ENCODE assay signal across 8 cellular contexts in genomic region chr17:75313941-75314550, GRCh38. TPM values are rescaled to one million over a fixed set of nuclear protein-coding genes. Genes with fewer than 3 reads are reported as not detected.
DNase-seq lines count a peak whose midpoint lies in the region; ATAC-seq and TF ChIP-seq lines count a peak whose summit lies in the region.

No MANE protein-coding gene starts in this region.

- DNase-seq in activated naive CD4-positive, alpha-beta T cell treated with Interleukin-2 at 50 U/mL for 16 hours, result no peak
- DNase-seq in SJCRH30 (peak; percentile 29), left ventricle myocardium superior (peak; percentile 34), upper lobe of left lung (peak in 1 of 2 donors; percentile 51), cerebellum (ENCODE audit: low spot score) (no peak), WERI-Rb-1 (no peak)

- WGBS in upper lobe of left lung, 2 donors, result 66 to 74% methylated on average over 11 to 14 of the region's 14 CpGs

- H3K4me1 ChIP-seq in SJCRH30 (no peaks in the 10 kb centered on the region), upper lobe of left lung (peaks cover 0 to 18% (median 10%) of the 10 kb centered on the region in 4 donors)

- H3K27me3 ChIP-seq in SJCRH30, result no peaks in the 10 kb centered on the region
- H3K27me3 ChIP-seq in upper lobe of left lung, result no peaks in the 10 kb centered on the region
- H3K27me3 ChIP-seq in WERI-Rb-1 (ENCODE audit: insufficient read depth, low read depth, severe bottlenecking), result no peaks in the 10 kb centered on the region

- peaks cover 18% of the 10 kb centered on the region for H3K4me1 Mint-ChIP-seq in activated naive CD4-positive, alpha-beta T cell treated with anti-CD3 and anti-CD28 coated beads, Interleukin-2, amount 50 U/mL, for 24 hours

- H3K27ac Mint-ChIP-seq in activated naive CD4-positive, alpha-beta T cell treated with anti-CD3 and anti-CD28 coated beads, Interleukin-2, amount 50 U/mL, for 24 hours, result peak overlapping the region; percentile 87

- no peak overlapping the region for H3K4me3 Mint-ChIP-seq in activated naive CD4-positive, alpha-beta T cell treated with anti-CD3 and anti-CD28 coated beads, Interleukin-2, amount 50 U/mL, for 24 hours

- H3K27ac ChIP-seq in SJCRH30, result no peak overlapping the region
- H3K27ac ChIP-seq in upper lobe of left lung, result peak overlapping the region; percentile 64 to 79 (median 76)
- H3K27ac ChIP-seq in WERI-Rb-1, result no peak overlapping the region

- ATAC-seq in left ventricle myocardium superior (peak; percentile 62), upper lobe of left lung (ENCODE audit: low FRiP score in 2 of 2) (peak; percentile 49 to 74), HG02571 (IDR thresholded peaks at IDR 0.05; ENCODE audit: unreplicated experiment) (no peak)

- TF ChIP-seq CTCF in upper lobe of left lung (IDR thresholded peaks at IDR 0.05) (no peak), WERI-Rb-1 (IDR thresholded peaks at IDR 0.05; ENCODE audit: low read depth, low read length) (no peak)

- H3K9me3 ChIP-seq in SJCRH30 (replicated peaks) (no peaks in the 10 kb centered on the region), upper lobe of left lung (no peaks in the 10 kb centered on the region), WERI-Rb-1 (ENCODE audit: severe bottlenecking) (no peaks in the 10 kb centered on the region)

- H3K9me3 Mint-ChIP-seq in activated naive CD4-positive, alpha-beta T cell treated with anti-CD3 and anti-CD28 coated beads, Interleukin-2, amount 50 U/mL, for 24 hours, result no peaks in the 10 kb centered on the region

- H3K36me3 ChIP-seq in SJCRH30, result 0 out of 2 replicates have a peak, but pooled peaks cover 2% of the 10 kb centered on the region
- peaks cover 0 to 16% (median 7%) of the 10 kb centered on the region in 4 donors for H3K36me3 ChIP-seq in upper lobe of left lung
- peaks cover 20% of the 10 kb centered on the region for H3K36me3 ChIP-seq in WERI-Rb-1

- H3K4me3 ChIP-seq in SJCRH30 (no peak overlapping the region), upper lobe of left lung (no peak overlapping the region), WERI-Rb-1 (ENCODE audit: low read depth, low read length) (no peak overlapping the region)

- intact Hi-C loops in left ventricle myocardium superior (cut with micrococcal nuclease), result loop anchor here (5.0 kb wide), 1 partner anchor 853 kb away; no protein-coding TSS in a partner anchor

- H3K27me3 Mint-ChIP-seq in activated naive CD4-positive, alpha-beta T cell treated with anti-CD3 and anti-CD28 coated beads, Interleukin-2, amount 50 U/mL, for 24 hours, result no peaks in the 10 kb centered on the region

- TF ChIP-seq POLR2A in upper lobe of left lung (IDR thresholded peaks at IDR 0.05), result peak in 1 of 4 donors; percentile 64

- TF ChIP-seq EP300 in upper lobe of left lung (IDR thresholded peaks at IDR 0.05), result no peak

- H3K36me3 Mint-ChIP-seq in activated naive CD4-positive, alpha-beta T cell treated with anti-CD3 and anti-CD28 coated beads, Interleukin-2, amount 50 U/mL, for 24 hours, result no peaks in the 10 kb centered on the region

RNA-seq across cellular contexts. Expression of gene SLC25A19, which starts 24.8 kb away (rescaled TPM):
- total RNA-seq in SJCRH30 (2014; rRNA removed; shearing (Covaris generic)), result 16.2 and 18.7 TPM in 2 replicates
- total RNA-seq in left ventricle myocardium superior (23.0 TPM), upper lobe of left lung (10 to 100 TPM; 21.9 to 37.0 (median 23.9) TPM), cerebellum (5.6 TPM)

RNA-seq across cellular contexts. Expression of gene MIF4GD, which starts 43.0 kb away (rescaled TPM):
- 4.4 and 5.2 TPM in 2 replicates for total RNA-seq in SJCRH30 (2014; rRNA removed; shearing (Covaris generic))
- total RNA-seq in left ventricle myocardium superior, result 15.4 TPM
- total RNA-seq in upper lobe of left lung, result 10 to 100 TPM; 19.9 to 42.8 (median 36.2) TPM
- total RNA-seq in cerebellum, result 7.0 TPM

RNA-seq across cellular contexts. Expression of gene MRPS7, which starts 52.4 kb away (rescaled TPM):
- 123 and 142 TPM in 2 replicates for total RNA-seq in SJCRH30 (2014; rRNA removed; shearing (Covaris generic))
- total RNA-seq in left ventricle myocardium superior (132 TPM), upper lobe of left lung (10 to 100 TPM; 23.7 to 56.7 (median 36.9) TPM), cerebellum (21.8 TPM)

RNA-seq across cellular contexts. Expression of gene GGA3, which starts 52.6 kb away (rescaled TPM):
- total RNA-seq in SJCRH30 (2014; rRNA removed; shearing (Covaris generic)), result 21.8 and 26.6 TPM in 2 replicates
- total RNA-seq in left ventricle myocardium superior, result 26.2 TPM
- 100 to 1,000 TPM in 2 of 6 donors, 10 to 100 TPM in 4; 32.3 to 139 (median 55.4) TPM for total RNA-seq in upper lobe of left lung
- total RNA-seq in cerebellum, result 15.4 TPM

Comparison
In these comparisons a context has a peak if more than half of its experiments do, and no peak if none do; other contexts are left out.
1. DNase-seq: peak in SJCRH30 (2 of 2) and left ventricle myocardium superior (single experiment); none in activated naive CD4-positive, alpha-beta T cell treated with Interleukin-2 at 50 U/mL for 16 hours (single experiment), cerebellum (single experiment) and WERI-Rb-1 (single experiment).
2. H3K27ac ChIP-seq: peak in upper lobe of left lung (4 of 4); none in SJCRH30 (single experiment) and WERI-Rb-1 (single experiment).